In the genomic region with DNA sequence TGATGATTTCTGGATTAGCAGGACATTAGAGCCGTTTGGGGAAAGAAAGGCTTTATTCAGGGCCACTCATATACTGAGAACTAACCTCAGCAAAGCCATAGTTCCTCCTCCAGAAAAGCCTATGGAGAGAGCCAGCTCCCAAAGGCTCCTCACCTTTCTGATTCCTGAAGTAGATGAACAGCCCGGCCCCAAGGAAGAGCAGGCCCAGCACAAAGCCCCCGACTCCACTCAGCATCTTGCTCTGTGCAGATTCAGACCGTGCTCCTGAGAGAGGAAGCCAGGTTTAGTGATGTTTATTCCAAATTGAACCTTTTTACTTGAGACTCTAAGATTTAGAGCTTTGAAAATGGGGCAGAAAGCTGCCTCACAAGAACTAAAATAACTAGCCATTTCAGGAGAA, we compare ENCODE assay signal across 26 cellular contexts. TPM values are rescaled to one million over a fixed set of nuclear protein-coding genes. Genes with fewer than 3 reads are reported as not detected.
A peak's percentile ranks its signal among the peaks of the same experiment; 100 is the strongest.
DNase-seq lines count a peak whose midpoint lies in the region; ATAC-seq, FAIRE-seq and TF ChIP-seq lines count a peak whose summit lies in the region.
"Had no signal": no experiment of that assay in that cellular context is flagged by ENCODE, and none has a peak within 500 bp of the region (broad histone marks: within the 10 kb centered on the region; RNA-seq: fewer than 3 reads in every experiment).

No MANE protein-coding gene starts in this region.

- H3K36me3 ChIP-seq in CD4-positive, CD25-positive, alpha-beta regulatory T cell (ENCODE audit: control insufficient read depth, insufficient read depth, low read length): peaks cover 7% of the 10 kb centered on the region
- H3K36me3 ChIP-seq in bronchial epithelial cell (ENCODE audit: control insufficient read depth, insufficient read depth, low read length): no peaks in the 10 kb centered on the region
- H3K36me3 ChIP-seq: BLaER1 treated with 17β-estradiol and CSF1 and Interleukin-3, amounts not matched to agents 10 nM and 100 nM had no signal

- H3K4me3 Mint-ChIP-seq in activated CD8-positive, alpha-beta memory T cell treated with anti-CD3 and anti-CD28 coated beads, Interleukin-2, amount 10 ng/mL, durations not matched to agents 7 days and 5 days: no peak overlapping the region
- no peak overlapping the region for H3K4me3 Mint-ChIP-seq in CD4-positive, CD25-positive, alpha-beta regulatory T cell
- no peak overlapping the region for H3K4me3 Mint-ChIP-seq in stimulated activated effector memory CD8-positive, alpha-beta T cell treated with anti-CD3 and anti-CD28 coated beads, Interleukin-12 subunit alpha, Interleukin-12 subunit beta, amount 100 ng/mL, for 72 hours
- H3K4me3 Mint-ChIP-seq in progenitor cell of endocrine pancreas (ENCODE audit: low read depth): no peak overlapping the region
- H3K4me3 Mint-ChIP-seq in activated naive CD4-positive, alpha-beta T cell treated with anti-CD3 and anti-CD28 coated beads for 36 hours: no peak overlapping the region
- H3K4me3 Mint-ChIP-seq: GM23338 had no signal

- DNase-seq in activated CD8-positive, alpha-beta memory T cell treated with anti-CD3 and anti-CD28 coated beads, Interleukin-2, amount 10 ng/mL, durations not matched to agents 7 days and 5 days: no peak
- DNase-seq in activated CD8-positive, alpha-beta memory T cell treated with anti-CD3 and anti-CD28 coated beads for 24 hours: no peak
- DNase-seq in CD4-positive, CD25-positive, alpha-beta regulatory T cell: no peak
- no peak for DNase-seq in bronchial epithelial cell (ENCODE audit: low read depth)
- no peak for DNase-seq in stimulated activated effector memory CD8-positive, alpha-beta T cell treated with anti-CD3 and anti-CD28 coated beads, Interleukin-12 subunit alpha, Interleukin-12 subunit beta, amount 100 ng/mL, for 72 hours (ENCODE audit: low spot score in 2 of 2)
- no peak for DNase-seq in progenitor cell of endocrine pancreas (ENCODE audit: low spot score, unreplicated experiment)
- DNase-seq in activated naive CD4-positive, alpha-beta T cell treated with anti-CD3 and anti-CD28 coated beads for 36 hours: no peak
- DNase-seq: ACHN; Calu3; DMS153; HCEC 1CT; NCI-H1105; NCI-H2081 treated with DMSO at 0.1 percent for 48 hours; NCI-H748 treated with DMSO at 0.1 percent for 48 hours; NK-92 treated with Interleukin-12 subunit alpha and Interleukin-12 subunit beta, amount 100 ng/mL, for 24 hours had no signal

- H3K27ac ChIP-seq in CD4-positive, CD25-positive, alpha-beta regulatory T cell (ENCODE audit: insufficient read depth, low read length, poor library complexity, severe bottlenecking): no peak overlapping the region
- H3K27ac ChIP-seq: 22Rv1; BLaER1 treated with 17β-estradiol and CSF1 and Interleukin-3, amounts not matched to agents 10 nM and 100 nM; KMS-11; RWPE1 had no signal

- peaks cover 24% of the 10 kb centered on the region for H3K4me1 Mint-ChIP-seq in activated CD8-positive, alpha-beta memory T cell treated with anti-CD3 and anti-CD28 coated beads, Interleukin-2, amount 10 ng/mL, durations not matched to agents 7 days and 5 days
- H3K4me1 Mint-ChIP-seq in CD4-positive, CD25-positive, alpha-beta regulatory T cell: peaks cover 0 to 22% (median 20%) of the 10 kb centered on the region in 4 donors
- H3K4me1 Mint-ChIP-seq in stimulated activated effector memory CD8-positive, alpha-beta T cell treated with anti-CD3 and anti-CD28 coated beads, Interleukin-12 subunit alpha, Interleukin-12 subunit beta, amount 100 ng/mL, for 72 hours: peaks cover 37% of the 10 kb centered on the region
- H3K4me1 Mint-ChIP-seq in progenitor cell of endocrine pancreas (ENCODE audit: low read depth): peaks cover 8% of the 10 kb centered on the region
- peaks cover 4% of the 10 kb centered on the region for H3K4me1 Mint-ChIP-seq in activated naive CD4-positive, alpha-beta T cell treated with anti-CD3 and anti-CD28 coated beads for 36 hours (ENCODE audit: low read depth)

- ATAC-seq in activated CD8-positive, alpha-beta memory T cell treated with anti-CD3 and anti-CD28 coated beads, Interleukin-2, amount 10 ng/mL, durations not matched to agents 7 days and 5 days: no peak
- ATAC-seq in CD4-positive, CD25-positive, alpha-beta regulatory T cell (ENCODE audit: low read depth in 2 of 2): no peak
- no peak for ATAC-seq in stimulated activated effector memory CD8-positive, alpha-beta T cell treated with anti-CD3 and anti-CD28 coated beads, Interleukin-12 subunit alpha, Interleukin-12 subunit beta, amount 100 ng/mL, for 72 hours
- no peak for ATAC-seq in HG02885 (IDR thresholded peaks at IDR 0.05; ENCODE audit: poor library complexity, unreplicated experiment)
- ATAC-seq: GM23338, SK-N-SH treated with all-trans-retinoic acid at 6 μM for 48 hours had no signal

- TF ChIP-seq CTCF in bronchial epithelial cell (IDR thresholded peaks at IDR 0.05; ENCODE audit: insufficient read depth, low read length, severe bottlenecking) (no peak), progenitor cell of endocrine pancreas (IDR thresholded peaks at IDR 0.05; ENCODE audit: unreplicated experiment) (no peak)

- intact Hi-C loops in activated naive CD4-positive, alpha-beta T cell treated with anti-CD3 and anti-CD28 coated beads for 36 hours (cut with micrococcal nuclease): no loop called here

- H3K27me3 ChIP-seq in CD4-positive, CD25-positive, alpha-beta regulatory T cell (ENCODE audit: control insufficient read depth, insufficient read depth, low read length): no peaks in the 10 kb centered on the region
- H3K27me3 ChIP-seq in bronchial epithelial cell (ENCODE audit: control insufficient read depth, insufficient read depth, low read length): peaks cover 2% of the 10 kb centered on the region
- H3K27me3 ChIP-seq: BLaER1 treated with 17β-estradiol and CSF1 and Interleukin-3, amounts not matched to agents 10 nM and 100 nM had no signal

- peaks cover 6% of the 10 kb centered on the region for H3K27me3 Mint-ChIP-seq in activated CD8-positive, alpha-beta memory T cell treated with anti-CD3 and anti-CD28 coated beads, Interleukin-2, amount 10 ng/mL, durations not matched to agents 7 days and 5 days
- H3K27me3 Mint-ChIP-seq in CD4-positive, CD25-positive, alpha-beta regulatory T cell: no peaks in the 10 kb centered on the region
- H3K27me3 Mint-ChIP-seq in progenitor cell of endocrine pancreas: peaks cover 20% of the 10 kb centered on the region
- H3K27me3 Mint-ChIP-seq in activated naive CD4-positive, alpha-beta T cell treated with anti-CD3 and anti-CD28 coated beads for 36 hours (ENCODE audit: low read depth): peaks cover 4% of the 10 kb centered on the region

- no peak overlapping the region for H3K4me3 ChIP-seq in CD4-positive, CD25-positive, alpha-beta regulatory T cell (ENCODE audit: low read depth, low read length)
- H3K4me3 ChIP-seq in bronchial epithelial cell (ENCODE audit: low read depth, low read length): no peak overlapping the region
- H3K4me3 ChIP-seq: BLaER1 treated with 17β-estradiol and CSF1 and Interleukin-3, amounts not matched to agents 10 nM and 100 nM; GM23338 had no signal

- no peaks in the 10 kb centered on the region for H3K9me3 ChIP-seq in CD4-positive, CD25-positive, alpha-beta regulatory T cell (ENCODE audit: control insufficient read depth in 2 of 2, low read length in 2 of 2)
- H3K9me3 ChIP-seq: BLaER1 treated with 17β-estradiol and CSF1 and Interleukin-3, amounts not matched to agents 10 nM and 100 nM had no signal

- peak; percentile 77 for FAIRE-seq in bronchial epithelial cell (lab: Jason Lieb, UNC)
- FAIRE-seq: GM18507 had no signal

- H3K27ac Mint-ChIP-seq in activated CD8-positive, alpha-beta memory T cell treated with anti-CD3 and anti-CD28 coated beads, Interleukin-2, amount 10 ng/mL, durations not matched to agents 7 days and 5 days: peak overlapping the region; percentile 11
- H3K27ac Mint-ChIP-seq in CD4-positive, CD25-positive, alpha-beta regulatory T cell: peak overlapping the region; percentile 4 to 56 (median 23)
- peak overlapping the region; percentile 88 for H3K27ac Mint-ChIP-seq in stimulated activated effector memory CD8-positive, alpha-beta T cell treated with anti-CD3 and anti-CD28 coated beads, Interleukin-12 subunit alpha, Interleukin-12 subunit beta, amount 100 ng/mL, for 72 hours
- H3K27ac Mint-ChIP-seq in progenitor cell of endocrine pancreas: no peak overlapping the region
- no peak overlapping the region for H3K27ac Mint-ChIP-seq in activated naive CD4-positive, alpha-beta T cell treated with anti-CD3 and anti-CD28 coated beads for 36 hours
- H3K27ac Mint-ChIP-seq: GM23338 had no signal

- CTCF ChIA-PET in activated CD8-positive, alpha-beta memory T cell treated with anti-CD3 and anti-CD28 coated beads, Interleukin-2, amount 10 ng/mL, durations not matched to agents 7 days and 5 days (lab: Charles Lee): no interaction called here
- CTCF ChIA-PET in activated naive CD4-positive, alpha-beta T cell treated with anti-CD3 and anti-CD28 coated beads for 36 hours (lab: Charles Lee): no interaction called here

- peaks cover 51% of the 10 kb centered on the region for H3K36me3 Mint-ChIP-seq in activated CD8-positive, alpha-beta memory T cell treated with anti-CD3 and anti-CD28 coated beads, Interleukin-2, amount 10 ng/mL, durations not matched to agents 7 days and 5 days
- peaks cover 4% of the 10 kb centered on the region for H3K36me3 Mint-ChIP-seq in CD4-positive, CD25-positive, alpha-beta regulatory T cell
- H3K36me3 Mint-ChIP-seq in stimulated activated effector memory CD8-positive, alpha-beta T cell treated with anti-CD3 and anti-CD28 coated beads, Interleukin-12 subunit alpha, Interleukin-12 subunit beta, amount 100 ng/mL, for 72 hours: peaks cover 86% of the 10 kb centered on the region
- peaks cover 3% of the 10 kb centered on the region for H3K36me3 Mint-ChIP-seq in progenitor cell of endocrine pancreas (ENCODE audit: insufficient read depth)
- H3K36me3 Mint-ChIP-seq in activated naive CD4-positive, alpha-beta T cell treated with anti-CD3 and anti-CD28 coated beads for 36 hours (ENCODE audit: low read depth): no peaks in the 10 kb centered on the region

- no peaks in the 10 kb centered on the region for H3K9me3 Mint-ChIP-seq in activated CD8-positive, alpha-beta memory T cell treated with anti-CD3 and anti-CD28 coated beads, Interleukin-2, amount 10 ng/mL, durations not matched to agents 7 days and 5 days (ENCODE audit: low read depth)
- H3K9me3 Mint-ChIP-seq in CD4-positive, CD25-positive, alpha-beta regulatory T cell: no peaks in the 10 kb centered on the region
- H3K9me3 Mint-ChIP-seq in stimulated activated effector memory CD8-positive, alpha-beta T cell treated with anti-CD3 and anti-CD28 coated beads, Interleukin-12 subunit alpha, Interleukin-12 subunit beta, amount 100 ng/mL, for 72 hours: no peaks in the 10 kb centered on the region
- H3K9me3 Mint-ChIP-seq in progenitor cell of endocrine pancreas (ENCODE audit: low read depth): no peaks in the 10 kb centered on the region
- H3K9me3 Mint-ChIP-seq in activated naive CD4-positive, alpha-beta T cell treated with anti-CD3 and anti-CD28 coated beads for 36 hours: no peaks in the 10 kb centered on the region
- H3K9me3 Mint-ChIP-seq: GM23338 had no signal

- no peaks in the 10 kb centered on the region for H3K4me1 ChIP-seq in CD4-positive, CD25-positive, alpha-beta regulatory T cell (ENCODE audit: control insufficient read depth, insufficient read depth, low read length, poor library complexity, severe bottlenecking)
- H3K4me1 ChIP-seq: BLaER1 treated with 17β-estradiol and CSF1 and Interleukin-3, amounts not matched to agents 10 nM and 100 nM had no signal

RNA-seq across cellular contexts. Expression of gene HLA-DRB1, which starts 9.1 kb away (rescaled TPM):
- total RNA-seq in activated CD8-positive, alpha-beta memory T cell treated with anti-CD3 and anti-CD28 coated beads, Interleukin-2, amount 10 ng/mL, durations not matched to agents 7 days and 5 days: 100 to 1,000 TPM; 189 to 228 TPM
- 186 TPM for total RNA-seq in CD4-positive, CD25-positive, alpha-beta regulatory T cell
- 100 to 1,000 TPM in 3 of 4 donors, 10 to 100 TPM in 1; 95.6 to 306 (median 262) TPM for polyA plus RNA-seq in CD4-positive, CD25-positive, alpha-beta regulatory T cell
- total RNA-seq in bronchial epithelial cell: 0.13 TPM in 1 of 2 replicates, not detected in the other
- total RNA-seq in progenitor cell of endocrine pancreas: 4.6 and 7.7 TPM in 2 replicates
- 1 to 10 TPM; 4.1 to 4.2 TPM for total RNA-seq in activated naive CD4-positive, alpha-beta T cell treated with anti-CD3 and anti-CD28 coated beads for 36 hours
- total RNA-seq: G401, HT1080 had no signal

RNA-seq across cellular contexts. Expression of gene HLA-DRB5, which starts 50.5 kb away (rescaled TPM):
- 1 to 10 TPM; 2.9 to 5.3 TPM for total RNA-seq in activated CD8-positive, alpha-beta memory T cell treated with anti-CD3 and anti-CD28 coated beads, Interleukin-2, amount 10 ng/mL, durations not matched to agents 7 days and 5 days
- total RNA-seq in CD4-positive, CD25-positive, alpha-beta regulatory T cell: 57.6 TPM
- polyA plus RNA-seq in CD4-positive, CD25-positive, alpha-beta regulatory T cell: 10 to 100 TPM in 1 of 4 donors, 1 to 10 TPM in 3; 2.7 to 39.2 (median 3.1) TPM
- not detected in 2 replicates for total RNA-seq in bronchial epithelial cell
- total RNA-seq in progenitor cell of endocrine pancreas: 0.60 and 0.71 TPM in 2 replicates
- total RNA-seq in activated naive CD4-positive, alpha-beta T cell treated with anti-CD3 and anti-CD28 coated beads for 36 hours: under 1 TPM; 0.33 to 0.42 TPM
- total RNA-seq: G401, GM23338, HT1080, NCI-H460 had no signal
- polyA plus RNA-seq: GM23338 had no signal

RNA-seq across cellular contexts. Expression of gene HLA-DQA1, which starts 56.6 kb away (rescaled TPM):
- 100 to 1,000 TPM in 1 of 2 experiments, 10 to 100 TPM in 1; 74.4 to 143 TPM for total RNA-seq in activated CD8-positive, alpha-beta memory T cell treated with anti-CD3 and anti-CD28 coated beads, Interleukin-2, amount 10 ng/mL, durations not matched to agents 7 days and 5 days
- 20.3 TPM for total RNA-seq in CD4-positive, CD25-positive, alpha-beta regulatory T cell
- polyA plus RNA-seq in CD4-positive, CD25-positive, alpha-beta regulatory T cell: 10 to 100 TPM in 3 of 4 donors, 1 to 10 TPM in 1; 4.2 to 86.7 (median 21.8) TPM
- total RNA-seq in bronchial epithelial cell (not detected in 2 replicates), progenitor cell of endocrine pancreas (not detected in 2 replicates)
- under 1 TPM; 0.81 to 0.93 TPM for total RNA-seq in activated naive CD4-positive, alpha-beta T cell treated with anti-CD3 and anti-CD28 coated beads for 36 hours
- total RNA-seq: G401, GM23338, HT1080, NCI-H460 had no signal

Comparison
In these comparisons a context has a peak if more than half of its experiments do, and no peak if none do; other contexts are left out.
1. H3K27ac Mint-ChIP-seq: peak in activated CD8-positive, alpha-beta memory T cell treated with anti-CD3 and anti-CD28 coated beads, Interleukin-2, amount 10 ng/mL, durations not matched to agents 7 days and 5 days (single experiment), CD4-positive, CD25-positive, alpha-beta regulatory T cell (3 of 3) and stimulated activated effector memory CD8-positive, alpha-beta T cell treated with anti-CD3 and anti-CD28 coated beads, Interleukin-12 subunit alpha, Interleukin-12 subunit beta, amount 100 ng/mL, for 72 hours (single experiment); none in progenitor cell of endocrine pancreas (single experiment) and activated naive CD4-positive, alpha-beta T cell treated with anti-CD3 and anti-CD28 coated beads for 36 hours (single experiment).
2. RNA of gene HLA-DRB1, which starts 9.1 kb away (total RNA-seq): 189 to 228 TPM in activated CD8-positive, alpha-beta memory T cell treated with anti-CD3 and anti-CD28 coated beads, Interleukin-2, amount 10 ng/mL, durations not matched to agents 7 days and 5 days and 186 TPM in CD4-positive, CD25-positive, alpha-beta regulatory T cell (single experiment); 4.6 to 7.7 TPM in progenitor cell of endocrine pancreas, 4.1 to 4.2 TPM in activated naive CD4-positive, alpha-beta T cell treated with anti-CD3 and anti-CD28 coated beads for 36 hours and 0.13 TPM in bronchial epithelial cell; every median in the first group is over 10 times any median in the second.
3. RNA of gene HLA-DQA1, which starts 56.6 kb away (total RNA-seq): 74.4 to 143 TPM in activated CD8-positive, alpha-beta memory T cell treated with anti-CD3 and anti-CD28 coated beads, Interleukin-2, amount 10 ng/mL, durations not matched to agents 7 days and 5 days and 20.3 TPM in CD4-positive, CD25-positive, alpha-beta regulatory T cell (single experiment); 0.81 to 0.93 TPM in activated naive CD4-positive, alpha-beta T cell treated with anti-CD3 and anti-CD28 coated beads for 36 hours, not detected in bronchial epithelial cell and not detected in progenitor cell of endocrine pancreas; every median in the first group is over 10 times any median in the second.